Comparison of ENCODE assay signal across 1 cellular context in the genomic region with DNA sequence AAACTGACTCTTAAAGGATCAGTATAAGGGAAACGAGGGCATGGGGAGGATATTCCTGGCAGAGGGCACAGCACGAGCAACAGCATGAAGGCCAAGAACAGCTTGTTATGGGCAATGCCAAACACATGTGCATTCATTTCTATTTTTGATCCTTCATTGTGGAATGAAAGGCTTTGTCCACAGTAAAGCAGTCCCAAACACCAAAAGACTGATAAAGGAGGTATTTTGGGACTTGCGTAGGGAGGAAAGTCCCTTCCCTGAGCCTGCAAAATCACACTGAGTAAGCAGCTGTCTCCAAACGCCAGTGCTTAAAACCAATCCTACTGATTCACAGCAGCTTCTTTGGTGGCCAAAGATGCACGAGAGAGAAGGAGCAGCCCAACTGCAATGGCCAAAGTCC.
TF ChIP-seq lines count a peak whose summit lies in the region.

No MANE protein-coding gene starts in this region.

TF ChIP-seq in HepG2, 621 proteins besides CTCF, POLR2A, EP300 and RAD21 (continued from another document):
- TF ChIP-seq, protein P1, sequence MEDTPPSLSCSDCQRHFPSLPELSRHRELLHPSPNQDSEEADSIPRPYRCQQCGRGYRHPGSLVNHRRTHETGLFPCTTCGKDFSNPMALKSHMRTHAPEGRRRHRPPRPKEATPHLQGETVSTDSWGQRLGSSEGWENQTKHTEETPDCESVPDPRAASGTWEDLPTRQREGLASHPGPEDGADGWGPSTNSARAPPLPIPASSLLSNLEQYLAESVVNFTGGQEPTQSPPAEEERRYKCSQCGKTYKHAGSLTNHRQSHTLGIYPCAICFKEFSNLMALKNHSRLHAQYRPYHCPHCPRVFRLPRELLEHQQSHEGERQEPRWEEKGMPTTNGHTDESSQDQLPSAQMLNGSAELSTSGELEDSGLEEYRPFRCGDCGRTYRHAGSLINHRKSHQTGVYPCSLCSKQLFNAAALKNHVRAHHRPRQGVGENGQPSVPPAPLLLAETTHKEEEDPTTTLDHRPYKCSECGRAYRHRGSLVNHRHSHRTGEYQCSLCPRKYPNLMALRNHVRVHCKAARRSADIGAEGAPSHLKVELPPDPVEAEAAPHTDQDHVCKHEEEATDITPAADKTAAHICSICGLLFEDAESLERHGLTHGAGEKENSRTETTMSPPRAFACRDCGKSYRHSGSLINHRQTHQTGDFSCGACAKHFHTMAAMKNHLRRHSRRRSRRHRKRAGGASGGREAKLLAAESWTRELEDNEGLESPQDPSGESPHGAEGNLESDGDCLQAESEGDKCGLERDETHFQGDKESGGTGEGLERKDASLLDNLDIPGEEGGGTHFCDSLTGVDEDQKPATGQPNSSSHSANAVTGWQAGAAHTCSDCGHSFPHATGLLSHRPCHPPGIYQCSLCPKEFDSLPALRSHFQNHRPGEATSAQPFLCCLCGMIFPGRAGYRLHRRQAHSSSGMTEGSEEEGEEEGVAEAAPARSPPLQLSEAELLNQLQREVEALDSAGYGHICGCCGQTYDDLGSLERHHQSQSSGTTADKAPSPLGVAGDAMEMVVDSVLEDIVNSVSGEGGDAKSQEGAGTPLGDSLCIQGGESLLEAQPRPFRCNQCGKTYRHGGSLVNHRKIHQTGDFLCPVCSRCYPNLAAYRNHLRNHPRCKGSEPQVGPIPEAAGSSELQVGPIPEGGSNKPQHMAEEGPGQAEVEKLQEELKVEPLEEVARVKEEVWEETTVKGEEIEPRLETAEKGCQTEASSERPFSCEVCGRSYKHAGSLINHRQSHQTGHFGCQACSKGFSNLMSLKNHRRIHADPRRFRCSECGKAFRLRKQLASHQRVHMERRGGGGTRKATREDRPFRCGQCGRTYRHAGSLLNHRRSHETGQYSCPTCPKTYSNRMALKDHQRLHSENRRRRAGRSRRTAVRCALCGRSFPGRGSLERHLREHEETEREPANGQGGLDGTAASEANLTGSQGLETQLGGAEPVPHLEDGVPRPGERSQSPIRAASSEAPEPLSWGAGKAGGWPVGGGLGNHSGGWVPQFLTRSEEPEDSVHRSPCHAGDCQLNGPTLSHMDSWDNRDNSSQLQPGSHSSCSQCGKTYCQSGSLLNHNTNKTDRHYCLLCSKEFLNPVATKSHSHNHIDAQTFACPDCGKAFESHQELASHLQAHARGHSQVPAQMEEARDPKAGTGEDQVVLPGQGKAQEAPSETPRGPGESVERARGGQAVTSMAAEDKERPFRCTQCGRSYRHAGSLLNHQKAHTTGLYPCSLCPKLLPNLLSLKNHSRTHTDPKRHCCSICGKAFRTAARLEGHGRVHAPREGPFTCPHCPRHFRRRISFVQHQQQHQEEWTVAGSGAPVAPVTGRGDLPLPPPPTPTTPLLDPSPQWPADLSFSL (CRISPR knock-in tag; IDR thresholded peaks at IDR 0.05): 0 out of 2 replicates have a peak, but pooled peaks have one; percentile 20
- no peak for TF ChIP-seq ZFYVE20 (CRISPR knock-in tag; IDR thresholded peaks at IDR 0.05; ENCODE audit: borderline replicate concordance, low read depth)
- TF ChIP-seq, protein P2, sequence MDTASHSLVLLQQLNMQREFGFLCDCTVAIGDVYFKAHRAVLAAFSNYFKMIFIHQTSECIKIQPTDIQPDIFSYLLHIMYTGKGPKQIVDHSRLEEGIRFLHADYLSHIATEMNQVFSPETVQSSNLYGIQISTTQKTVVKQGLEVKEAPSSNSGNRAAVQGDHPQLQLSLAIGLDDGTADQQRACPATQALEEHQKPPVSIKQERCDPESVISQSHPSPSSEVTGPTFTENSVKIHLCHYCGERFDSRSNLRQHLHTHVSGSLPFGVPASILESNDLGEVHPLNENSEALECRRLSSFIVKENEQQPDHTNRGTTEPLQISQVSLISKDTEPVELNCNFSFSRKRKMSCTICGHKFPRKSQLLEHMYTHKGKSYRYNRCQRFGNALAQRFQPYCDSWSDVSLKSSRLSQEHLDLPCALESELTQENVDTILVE (CRISPR knock-in tag; IDR thresholded peaks at IDR 0.05): no peak
